ENCODE assay signal across 11 cellular contexts in genomic region chr1:76494807-76495206, GRCh38.
DNase-seq lines count a peak whose midpoint lies in the region; ATAC-seq and TF ChIP-seq lines count a peak whose summit lies in the region.
"Had no signal": no experiment of that assay in that cellular context is flagged by ENCODE, and none has a peak within 500 bp of the region (broad histone marks: within the 10 kb centered on the region; RNA-seq: fewer than 3 reads in every experiment).

No MANE protein-coding gene starts in this region.

- no peaks in the 10 kb centered on the region for H3K9me3 ChIP-seq in heart right ventricle
- H3K9me3 ChIP-seq in psoas muscle, result no peaks in the 10 kb centered on the region

- no peak for TF ChIP-seq POLR2A in GM18505 (IDR thresholded peaks at IDR 0.05; ENCODE audit: borderline replicate concordance, extremely low read depth, insufficient read depth, insufficient read length)

- no peak overlapping the region for H3K4me3 ChIP-seq in choroid plexus epithelial cell (ENCODE audit: low read depth, low read length)
- no peak overlapping the region for H3K4me3 ChIP-seq in heart right ventricle
- H3K4me3 ChIP-seq in psoas muscle, result no peak overlapping the region

- ATAC-seq in GM18505 (IDR thresholded peaks at IDR 0.05; ENCODE audit: unreplicated experiment) (peak; percentile 87), GM19468 (IDR thresholded peaks at IDR 0.05; ENCODE audit: extremely low read depth, unreplicated experiment) (peak; percentile 73), HG03097 (IDR thresholded peaks at IDR 0.05; ENCODE audit: low FRiP score, unreplicated experiment) (peak; percentile 85), heart right ventricle (no peak), left cardiac atrium (no peak), psoas muscle (no peak)
- ATAC-seq: Panc1 had no signal

- H3K27ac ChIP-seq in heart right ventricle, result no peak overlapping the region
- no peak overlapping the region for H3K27ac ChIP-seq in psoas muscle
- H3K27ac ChIP-seq: KMS-11 had no signal

- TF ChIP-seq CTCF in choroid plexus epithelial cell (conservative IDR thresholded peaks at IDR 0.05; ENCODE audit: low read depth, low read length) (no peak), heart right ventricle (IDR thresholded peaks at IDR 0.05) (no peak), psoas muscle (IDR thresholded peaks at IDR 0.05) (no peak)

- H3K4me1 ChIP-seq in heart right ventricle (no peaks in the 10 kb centered on the region), psoas muscle (no peaks in the 10 kb centered on the region)

- H3K36me3 ChIP-seq in heart right ventricle (no peaks in the 10 kb centered on the region), psoas muscle (ENCODE audit: insufficient read depth in 1 of 2, low read depth in 1 of 2) (no peaks in the 10 kb centered on the region)

- H3K27me3 ChIP-seq in heart right ventricle (no peaks in the 10 kb centered on the region), psoas muscle (ENCODE audit: insufficient read depth in 3 of 3, low read length in 2 of 3) (no peaks in the 10 kb centered on the region)

- intact Hi-C loops in heart right ventricle (cut with DNase I) (no loop called here), left cardiac atrium (cut with DNase I) (no loop called here), psoas muscle (cut with DNase I) (no loop called here)

- DNase-seq in choroid plexus epithelial cell (ENCODE audit: low read depth), result peak; percentile 42
- DNase-seq in heart right ventricle, result no peak
- DNase-seq in cortex of kidney (lab: John Stamatoyannopoulos, UW), result no peak
- no peak for DNase-seq in left cardiac atrium
- no peak for DNase-seq in psoas muscle
- DNase-seq: stimulated activated naive CD4-positive, alpha-beta T cell treated with Interleukin-2 at 50 U/mL for 16 hours had no signal

Comparison
In these comparisons a context has a peak if more than half of its experiments do, and no peak if none do; other contexts are left out.
1. ATAC-seq: peak in GM18505 (single experiment), GM19468 (single experiment) and HG03097 (single experiment); none in heart right ventricle (0 of 8), left cardiac atrium (0 of 2) and psoas muscle (0 of 4).